28 cellular contexts compared by ENCODE assay signal in the genomic region with DNA sequence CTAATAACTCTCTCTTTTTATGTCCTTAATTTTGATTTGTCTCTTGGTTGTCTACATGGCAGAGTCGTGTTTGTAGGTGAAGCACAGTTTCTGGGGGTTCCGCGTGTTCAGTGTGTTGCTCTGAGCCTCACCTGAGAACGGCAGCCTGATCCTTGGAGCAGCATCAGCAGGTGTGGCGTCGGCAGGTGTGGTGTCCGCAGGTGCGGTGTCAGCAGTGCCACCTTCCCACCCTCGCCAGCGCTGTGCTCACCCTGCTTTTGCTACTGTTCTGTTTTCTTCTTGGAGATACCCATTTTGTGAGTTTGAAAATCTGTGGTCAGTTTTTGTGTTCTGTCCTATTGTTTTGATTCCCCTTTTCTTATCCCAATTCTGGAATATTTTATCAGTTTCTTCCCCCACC.
"Had no signal": no experiment of that assay in that cellular context is flagged by ENCODE, and none has a peak within 500 bp of the region (broad histone marks: within the 10 kb centered on the region; RNA-seq: fewer than 3 reads in every experiment).

No MANE protein-coding gene starts in this region.

- DNase-seq: hypothalamus; immature natural killer cell; kidney; left colon; lower lobe of right lung; mesendoderm; naive B cell; natural killer cell; nephron progenitor cell; occipital lobe; psoas muscle; right lobe of liver; stimulated activated CD4-positive, alpha-beta T cell treated with anti-CD3 and anti-CD28 coated beads, Interleukin-1b, Interleukin-23, amount 100 ng/mL, for 48 hours; stimulated activated CD4-positive, alpha-beta T cell treated with anti-CD3 and anti-CD28 coated beads, Interleukin-2, amount 100 ng/mL, for 48 hours; stimulated activated CD4-positive, alpha-beta T cell treated with anti-CD3 and anti-CD28 coated beads, Interleukin-4, amount 100 ng/mL, for 4 hours; stimulated activated CD8-positive, alpha-beta memory T cell treated with anti-CD3 and anti-CD28 coated beads, Interleukin-4, amount 100 ng/mL, for 48 hours; stimulated activated naive CD4-positive, alpha-beta T cell treated with Interleukin-2 at 50 U/mL for 16 hours; stimulated activated naive CD8-positive, alpha-beta T cell treated with anti-CD3 and anti-CD28 coated beads, Interleukin-15, amount 100 ng/mL, for 72 hours; substantia nigra; transverse colon had no signal

- H3K27ac ChIP-seq: left lung, lower lobe of right lung, neural progenitor cell, neutrophil, parathyroid adenoma, psoas muscle, right lobe of liver, transverse colon, upper lobe of left lung, vagina had no signal

- H3K36me3 ChIP-seq: left lung, lower lobe of right lung, neural progenitor cell, neutrophil, right lobe of liver, transverse colon, upper lobe of left lung, vagina had no signal

- H3K9me3 ChIP-seq: left lung, neutrophil, psoas muscle, right lobe of liver, transverse colon, upper lobe of left lung, vagina had no signal

- H3K4me3 ChIP-seq: left lung, lower lobe of right lung, neural progenitor cell, psoas muscle, right lobe of liver, smooth muscle cell, transverse colon, upper lobe of left lung, vagina had no signal

- H3K27me3 ChIP-seq: neural progenitor cell, neutrophil, right lobe of liver, transverse colon, upper lobe of left lung, vagina had no signal

- H3K4me1 ChIP-seq: left lung, lower lobe of right lung, parathyroid adenoma, psoas muscle, right lobe of liver, transverse colon, upper lobe of left lung, vagina had no signal

- ATAC-seq: left colon; left lung; lower lobe of right lung; natural killer cell; psoas muscle; right lobe of liver; stimulated activated memory B cell treated with anti-CD40 and anti-IgM and Interleukin-4, amounts not matched to agents 10 μg/mL and 1 μg/mL and 100 μg/mL, for 72 hours; stimulated activated naive CD8-positive, alpha-beta T cell treated with anti-CD3 and anti-CD28 coated beads, Interleukin-15, amount 100 ng/mL, for 72 hours had no signal
